In the genomic region with DNA sequence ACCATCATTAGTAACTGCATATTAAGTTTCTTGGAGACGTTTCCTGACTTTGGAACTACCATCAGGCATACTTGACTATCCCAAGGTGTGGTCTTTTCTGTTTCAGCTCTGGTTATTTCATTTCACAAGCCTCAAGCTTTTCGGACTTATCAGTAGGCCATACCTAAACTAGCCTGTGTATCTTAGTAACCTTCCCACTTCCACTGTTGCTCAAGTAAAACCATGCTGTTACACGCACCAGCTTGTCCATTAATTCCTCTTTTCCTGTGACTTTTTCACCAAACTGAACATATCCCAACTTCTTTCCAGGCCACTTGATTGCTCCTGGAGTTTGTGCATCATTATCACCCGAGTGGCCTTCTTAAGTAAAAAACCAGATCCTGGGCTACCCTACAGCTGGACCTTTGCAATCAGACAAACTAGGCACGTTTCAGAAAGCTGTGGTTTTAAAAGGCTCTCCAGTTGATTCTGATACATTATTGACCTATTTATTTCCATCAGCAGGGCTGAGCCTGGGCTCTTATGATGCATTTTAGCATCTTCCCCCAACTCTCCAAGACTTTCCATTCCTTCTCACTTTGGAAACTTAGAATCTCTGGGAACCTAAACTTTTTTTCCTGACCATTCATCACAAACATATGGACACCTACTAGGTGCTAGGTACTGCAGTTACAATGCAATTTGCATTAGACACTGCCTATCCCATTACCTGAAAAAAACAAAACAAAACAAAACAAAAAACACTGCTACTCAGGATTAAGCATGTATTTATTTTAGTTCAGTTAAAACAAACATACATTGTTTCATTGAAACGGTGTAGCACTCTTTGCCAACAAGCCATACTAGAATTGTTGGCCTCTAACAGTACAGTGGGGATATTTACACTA, we compare ENCODE assay signal across 9 cellular contexts. TPM values are rescaled to one million over a fixed set of nuclear protein-coding genes. Genes with fewer than 3 reads are reported as not detected.
DNase-seq lines count a peak whose midpoint lies in the region; ATAC-seq, FAIRE-seq and TF ChIP-seq lines count a peak whose summit lies in the region.
"Had no signal": no experiment of that assay in that cellular context is flagged by ENCODE, and none has a peak within 500 bp of the region (broad histone marks: within the 10 kb centered on the region; RNA-seq: fewer than 3 reads in every experiment).

No MANE protein-coding gene starts in this region.

- 34% methylated on average over 6 of the region's 6 CpGs for WGBS in SK-N-SH (ENCODE audit: low lambda C conversion rate)
- 34% methylated on average over 6 of the region's 6 CpGs for WGBS in gastroesophageal sphincter (ENCODE audit: low coverage in 1 of 2), 2 donors
- WGBS in thymus: 69% methylated on average over 6 of the region's 6 CpGs

- ATAC-seq in Right ventricle myocardium superior (ENCODE audit: poor library complexity) (peak; percentile 43), gastroesophageal sphincter (peak; percentile 34)

- TF ChIP-seq EP300 in SK-N-SH (IDR thresholded peaks at IDR 0.05; ENCODE audit: borderline replicate concordance in 1 of 2, low read depth in 1 of 2, low read length in 1 of 2): no peak
- TF ChIP-seq EP300 in gastroesophageal sphincter (IDR thresholded peaks at IDR 0.05): no peak

- TF ChIP-seq CTCF in right atrium auricular region (IDR thresholded peaks at IDR 0.05) (no peak), SK-N-SH (IDR thresholded peaks at IDR 0.05) (no peak), gastroesophageal sphincter (IDR thresholded peaks at IDR 0.05) (no peak)

- peaks cover 73% of the 10 kb centered on the region for H3F3A ChIP-seq in SK-N-SH (replicated peaks; ENCODE audit: insufficient read depth)

- H4K20me1 ChIP-seq in SK-N-SH (ENCODE audit: insufficient read depth): peaks cover 62% of the 10 kb centered on the region

- POLR2A ChIA-PET in SK-N-SH (lab: Yijun Ruan, JAX): no interaction called here

- H3K27me3 ChIP-seq in right atrium auricular region (no peaks in the 10 kb centered on the region), SK-N-SH (ENCODE audit: insufficient read depth) (no peaks in the 10 kb centered on the region), gastroesophageal sphincter (no peaks in the 10 kb centered on the region), thymus (ENCODE audit: control insufficient read depth, insufficient read depth) (no peaks in the 10 kb centered on the region)

- TF ChIP-seq POLR2A in gastroesophageal sphincter (IDR thresholded peaks at IDR 0.05): no peak

- H2AFZ ChIP-seq in SK-N-SH (ENCODE audit: low read depth): no peak overlapping the region

- H3K4me3 ChIP-seq in right atrium auricular region: no peak overlapping the region
- H3K4me3 ChIP-seq in SK-N-SH (ENCODE audit: low read depth in 2 of 2, low read length in 1 of 2): no peak overlapping the region
- no peak overlapping the region for H3K4me3 ChIP-seq in gastroesophageal sphincter
- no peak overlapping the region for H3K4me3 ChIP-seq in thymus (ENCODE audit: low read length)

- no peak overlapping the region for H3K27ac ChIP-seq in right atrium auricular region
- peak overlapping the region in 1 of 2 experiments; percentile 34; a peak in 2 of 4 replicates for H3K27ac ChIP-seq in SK-N-SH (ENCODE audit: low read depth in 2 of 2, low read length in 1 of 2)
- peak overlapping the region in 1 of 4 donors; percentile 39 for H3K27ac ChIP-seq in gastroesophageal sphincter
- peak overlapping the region; percentile 5 for H3K27ac ChIP-seq in thymus (ENCODE audit: low read depth)

- intact Hi-C loops in Right ventricle myocardium superior (cut with DNase I): no loop called here

- CTCF ChIA-PET in SK-N-SH (lab: Yijun Ruan, JAX): interaction anchor here (1.0 to 1.5 kb wide), 3 partner anchors 7 to 304 kb away, joined by 3 to 6 read pairs (median 4); no protein-coding TSS in a partner anchor

- no peak overlapping the region for H3K9ac ChIP-seq in SK-N-SH

- no peak for FAIRE-seq in RCC 7860 (lab: Jason Lieb, UNC)

- H3K4me1 ChIP-seq in right atrium auricular region: peaks cover 0 to 20% of the 10 kb centered on the region in 2 donors
- peaks cover 0 to 2% of the 10 kb centered on the region in 2 experiments; a peak in 2 of 4 replicates for H3K4me1 ChIP-seq in SK-N-SH (ENCODE audit: control insufficient read depth in 1 of 2, insufficient read depth in 2 of 2, low read depth in 1 of 2, low read length in 1 of 2)
- peaks cover 0 to 35% (median 7%) of the 10 kb centered on the region in 3 donors for H3K4me1 ChIP-seq in gastroesophageal sphincter
- H3K4me1 ChIP-seq in thymus (ENCODE audit: control insufficient read depth, insufficient read depth, low read length): no peaks in the 10 kb centered on the region

- no peak for TF ChIP-seq RAD21 in SK-N-SH (IDR thresholded peaks at IDR 0.05; ENCODE audit: low read length)

- H3K79me2 ChIP-seq in SK-N-SH (ENCODE audit: insufficient read depth): peaks cover 7% of the 10 kb centered on the region; the same call in 1 of the 2 replicates

- no peaks in the 10 kb centered on the region for H3K9me3 ChIP-seq in right atrium auricular region
- H3K9me3 ChIP-seq in SK-N-SH: no peaks in the 10 kb centered on the region
- no peaks in the 10 kb centered on the region for H3K9me3 ChIP-seq in gastroesophageal sphincter
- no peaks in the 10 kb centered on the region for H3K9me3 ChIP-seq in thymus (ENCODE audit: control insufficient read depth)

- H3K36me3 ChIP-seq in right atrium auricular region: peaks cover 45% of the 10 kb centered on the region
- H3K36me3 ChIP-seq in SK-N-SH (replicated peaks in 1 of 2; ENCODE audit: control insufficient read depth in 1 of 2, insufficient read depth in 2 of 2, low read length in 1 of 2): peaks cover 40 to 44% of the 10 kb centered on the region in 2 experiments
- H3K36me3 ChIP-seq in gastroesophageal sphincter: peaks cover 33 to 42% of the 10 kb centered on the region in 2 donors
- peaks cover 4% of the 10 kb centered on the region for H3K36me3 ChIP-seq in thymus (ENCODE audit: control insufficient read depth, insufficient read depth)

- H3K9me2 ChIP-seq in SK-N-SH: no peaks in the 10 kb centered on the region

- H3K4me2 ChIP-seq in SK-N-SH: no peak overlapping the region

- DNase-seq in Right ventricle myocardium superior (no peak), right atrium auricular region (ENCODE audit: low spot score) (no peak), SK-N-SH (no peak), RCC 7860 (ENCODE audit: low spot score) (no peak), ureter (ENCODE audit: low spot score) (no peak)
- DNase-seq in stimulated activated naive CD4-positive, alpha-beta T cell treated with Interleukin-2 at 50 U/mL for 16 hours (lab: John Stamatoyannopoulos, UW): no peak
- DNase-seq: DMS79 had no signal

TF ChIP-seq in SK-N-SH, 30 proteins besides CTCF, POLR2A, EP300 and RAD21 (continues in another document):
- no peak for TF ChIP-seq USF2 (IDR thresholded peaks at IDR 0.05; ENCODE audit: borderline replicate concordance, low read depth, low read length)
- TF ChIP-seq GABPA (IDR thresholded peaks at IDR 0.05; ENCODE audit: low read depth): 0 out of 2 replicates have a peak, but pooled peaks have one; percentile 1
- TF ChIP-seq EZH2phosphoT487 (IDR thresholded peaks at IDR 0.05; ENCODE audit: borderline replicate concordance, low read depth): no peak
- no peak for TF ChIP-seq MAX (IDR thresholded peaks at IDR 0.05; ENCODE audit: low read depth)
- TF ChIP-seq, protein P1, sequence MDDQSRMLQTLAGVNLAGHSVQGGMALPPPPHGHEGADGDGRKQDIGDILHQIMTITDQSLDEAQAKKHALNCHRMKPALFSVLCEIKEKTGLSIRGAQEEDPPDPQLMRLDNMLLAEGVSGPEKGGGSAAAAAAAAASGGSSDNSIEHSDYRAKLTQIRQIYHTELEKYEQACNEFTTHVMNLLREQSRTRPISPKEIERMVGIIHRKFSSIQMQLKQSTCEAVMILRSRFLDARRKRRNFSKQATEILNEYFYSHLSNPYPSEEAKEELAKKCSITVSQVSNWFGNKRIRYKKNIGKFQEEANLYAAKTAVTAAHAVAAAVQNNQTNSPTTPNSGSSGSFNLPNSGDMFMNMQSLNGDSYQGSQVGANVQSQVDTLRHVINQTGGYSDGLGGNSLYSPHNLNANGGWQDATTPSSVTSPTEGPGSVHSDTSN (IDR thresholded peaks at IDR 0.05): 0 out of 2 replicates have a peak, but pooled peaks have one; percentile 2
- TF ChIP-seq TCF12 (IDR thresholded peaks at IDR 0.05): no peak
- TF ChIP-seq JUND (IDR thresholded peaks at IDR 0.05): peak; percentile 21
- no peak for TF ChIP-seq NRF1 (IDR thresholded peaks at IDR 0.05; ENCODE audit: low read depth, low read length)
- TF ChIP-seq SIN3A (IDR thresholded peaks at IDR 0.05; ENCODE audit: borderline replicate concordance, low read depth, low read length): peak; percentile 96

RNA-seq across cellular contexts. Expression of gene SLC38A2, which starts 14.9 kb away (rescaled TPM):
- 144 TPM for total RNA-seq in Right ventricle myocardium superior
- total RNA-seq in right atrium auricular region: 100 to 1,000 TPM; 192 to 204 TPM
- 135 and 191 TPM in 2 replicates for polyA plus RNA-seq in SK-N-SH (2012; rRNA removed)
- polyA plus RNA-seq in SK-N-SH (2012; cell fraction: cytosol; rRNA removed): 133 and 142 TPM in 2 replicates
- polyA plus RNA-seq in SK-N-SH (2012; cell fraction: nucleus; rRNA removed): 395 and 464 TPM in 2 replicates
- total RNA-seq in gastroesophageal sphincter: 100 to 1,000 TPM; 175 to 271 (median 263) TPM
- 137 TPM for polyA plus RNA-seq in thymus
- 292 TPM for total RNA-seq in ureter
